Comparison of ENCODE assay signal across 9 cellular contexts in genomic region chr20:45867129-45867810, GRCh38. TPM values are rescaled to one million over a fixed set of nuclear protein-coding genes. Genes with fewer than 3 reads are reported as not detected.
DNase-seq lines count a peak whose midpoint lies in the region; ATAC-seq, FAIRE-seq and TF ChIP-seq lines count a peak whose summit lies in the region.
"Had no signal": no experiment of that assay in that cellular context is flagged by ENCODE, and none has a peak within 500 bp of the region (broad histone marks: within the 10 kb centered on the region; RNA-seq: fewer than 3 reads in every experiment).

No MANE protein-coding gene starts in this region.

- peak overlapping the region; percentile 1 for H3K27ac Mint-ChIP-seq in astrocyte (ENCODE audit: unreplicated experiment)

- H3K27ac ChIP-seq in astrocyte (ENCODE audit: low read depth, low read length) (peak overlapping the region; percentile 79), small intestine (ENCODE audit: low read depth in 1 of 2, low read length in 1 of 2) (peak overlapping the region in 1 of 2 donors; percentile 17)
- H3K27ac ChIP-seq: SK-N-MC, thyroid gland, VCaP had no signal

- ATAC-seq in HG03439 (IDR thresholded peaks at IDR 0.05; ENCODE audit: unreplicated experiment) = no peak

- H3K79me2 ChIP-seq in astrocyte (ENCODE audit: insufficient read depth, low read length) = no peaks in the 10 kb centered on the region

- H3K4me2 ChIP-seq in astrocyte (ENCODE audit: low read length) = peak overlapping the region; percentile 65

- H3K9me3 ChIP-seq in astrocyte (ENCODE audit: insufficient read depth, low read depth, low read length) = no peaks in the 10 kb centered on the region
- no peaks in the 10 kb centered on the region for H3K9me3 ChIP-seq in small intestine (ENCODE audit: control insufficient read depth, low read depth)
- H3K9me3 ChIP-seq in MG63 = no peaks in the 10 kb centered on the region
- H3K9me3 ChIP-seq: ovary, thyroid gland had no signal

- DNase-seq in astrocyte (ENCODE audit: low read depth) (no peak), small intestine (peak; percentile 74), MG63 (no peak)
- DNase-seq: effector memory CD4-positive, alpha-beta T cell; thyroid gland had no signal

- H3K36me3 ChIP-seq in astrocyte (ENCODE audit: insufficient read depth, low read length) (no peaks in the 10 kb centered on the region), small intestine (ENCODE audit: control insufficient read depth in 2 of 2, insufficient read depth in 2 of 2, low read length in 2 of 2) (no peaks in the 10 kb centered on the region), MG63 (no peaks in the 10 kb centered on the region)
- H3K36me3 ChIP-seq: ovary, thyroid gland had no signal

- H3K9me3 Mint-ChIP-seq in astrocyte (ENCODE audit: unreplicated experiment) = no peaks in the 10 kb centered on the region

- no peaks in the 10 kb centered on the region for H4K20me1 ChIP-seq in astrocyte (ENCODE audit: insufficient read depth, low read length)

- no peaks in the 10 kb centered on the region for H3K27me3 Mint-ChIP-seq in astrocyte (ENCODE audit: low read depth, unreplicated experiment)

- H2AFZ ChIP-seq in astrocyte (ENCODE audit: low read depth, low read length) = no peak overlapping the region

- H3K27me3 ChIP-seq in astrocyte (ENCODE audit: insufficient read depth, low read length) = no peaks in the 10 kb centered on the region
- H3K27me3 ChIP-seq in small intestine (ENCODE audit: control insufficient read depth in 2 of 2, insufficient read depth in 2 of 2, low read length in 2 of 2) = no peaks in the 10 kb centered on the region
- H3K27me3 ChIP-seq in MG63 = no peaks in the 10 kb centered on the region
- H3K27me3 ChIP-seq: ovary, thyroid gland had no signal

- H3K4me3 ChIP-seq in astrocyte (ENCODE audit: insufficient read depth, low read depth, low read length) (no peak overlapping the region), small intestine (ENCODE audit: low read depth in 1 of 2, low read length in 2 of 2) (no peak overlapping the region), MG63 (no peak overlapping the region)
- H3K4me3 ChIP-seq: ovary, SK-N-MC, thyroid gland had no signal

- H3K4me3 Mint-ChIP-seq in astrocyte (ENCODE audit: unreplicated experiment) = no peak overlapping the region

- H3K4me1 ChIP-seq in astrocyte (ENCODE audit: insufficient read depth, low read length) (peaks cover 10% of the 10 kb centered on the region), small intestine (ENCODE audit: control insufficient read depth in 2 of 2, insufficient read depth in 1 of 2, low read depth in 1 of 2, low read length in 1 of 2) (no peaks in the 10 kb centered on the region)
- H3K4me1 ChIP-seq: thyroid gland had no signal

- WGBS in small intestine, 3 donors = 46 to 73% (median 56%) methylated on average over 6 of the region's 6 CpGs

- peaks cover 10% of the 10 kb centered on the region for H3K4me1 Mint-ChIP-seq in astrocyte (ENCODE audit: low read depth, unreplicated experiment)

- peak overlapping the region; percentile 68 for H3K9ac ChIP-seq in astrocyte (ENCODE audit: low read length)

- no peak for FAIRE-seq in astrocyte (lab: Jason Lieb, UNC)
- no peak for FAIRE-seq in small intestine (lab: Jason Lieb, UNC)

- H3K36me3 Mint-ChIP-seq in astrocyte (ENCODE audit: low read depth, unreplicated experiment) = peaks cover under 1% of the 10 kb centered on the region

- no peak for TF ChIP-seq CTCF in astrocyte (IDR thresholded peaks at IDR 0.05; ENCODE audit: insufficient read depth, low read depth, low read length)

RNA-seq across cellular contexts. Expression of gene ZSWIM3, which starts 9.9 kb away (rescaled TPM):
- total RNA-seq in astrocyte = 4.4 and 4.7 TPM in 2 replicates
- polyA plus RNA-seq in small intestine = 1 to 10 TPM; 2.7 to 4.7 (median 3.6) TPM
- total RNA-seq in MG63 (2014; rRNA removed; shearing (Covaris generic); ENCODE audit: low replicate concordance) = 8.4 and 14.2 TPM in 2 replicates

RNA-seq across cellular contexts. Expression of gene ACOT8, which starts 10.1 kb away (rescaled TPM):
- total RNA-seq in astrocyte = 22.0 and 22.6 TPM in 2 replicates
- polyA plus RNA-seq in small intestine = 100 to 1,000 TPM in 1 of 3 donors, 10 to 100 TPM in 2; 41.2 to 123 (median 54.0) TPM
- total RNA-seq in MG63 (2014; rRNA removed; shearing (Covaris generic); ENCODE audit: low replicate concordance) = 39.6 and 46.9 TPM in 2 replicates

RNA-seq across cellular contexts. Expression of gene ZSWIM1, which starts 13.8 kb away (rescaled TPM):
- total RNA-seq in astrocyte = 9.0 and 9.6 TPM in 2 replicates
- polyA plus RNA-seq in small intestine = 1 to 10 TPM; 2.5 to 4.6 (median 2.7) TPM
- 5.7 and 8.5 TPM in 2 replicates for total RNA-seq in MG63 (2014; rRNA removed; shearing (Covaris generic); ENCODE audit: low replicate concordance)

RNA-seq across cellular contexts. Expression of gene SPATA25, which starts 20.2 kb away (rescaled TPM):
- 0.67 and 1.7 TPM in 2 replicates for total RNA-seq in astrocyte
- polyA plus RNA-seq in small intestine = 1 to 10 TPM in 1 of 3 donors, not detected in 2; 1.8 TPM
- not detected in 2 replicates for total RNA-seq in MG63 (2014; rRNA removed; shearing (Covaris generic); ENCODE audit: low replicate concordance)

RNA-seq across cellular contexts. Expression of gene NEURL2, which starts 23.7 kb away (rescaled TPM):
- 6.7 and 6.9 TPM in 2 replicates for total RNA-seq in astrocyte
- polyA plus RNA-seq in small intestine = 1 to 10 TPM; 2.9 to 4.2 (median 3.8) TPM
- 0.39 TPM in 1 of 2 replicates, not detected in the other for total RNA-seq in MG63 (2014; rRNA removed; shearing (Covaris generic); ENCODE audit: low replicate concordance)
